10 cellular contexts compared by ENCODE assay signal in the genomic region with DNA sequence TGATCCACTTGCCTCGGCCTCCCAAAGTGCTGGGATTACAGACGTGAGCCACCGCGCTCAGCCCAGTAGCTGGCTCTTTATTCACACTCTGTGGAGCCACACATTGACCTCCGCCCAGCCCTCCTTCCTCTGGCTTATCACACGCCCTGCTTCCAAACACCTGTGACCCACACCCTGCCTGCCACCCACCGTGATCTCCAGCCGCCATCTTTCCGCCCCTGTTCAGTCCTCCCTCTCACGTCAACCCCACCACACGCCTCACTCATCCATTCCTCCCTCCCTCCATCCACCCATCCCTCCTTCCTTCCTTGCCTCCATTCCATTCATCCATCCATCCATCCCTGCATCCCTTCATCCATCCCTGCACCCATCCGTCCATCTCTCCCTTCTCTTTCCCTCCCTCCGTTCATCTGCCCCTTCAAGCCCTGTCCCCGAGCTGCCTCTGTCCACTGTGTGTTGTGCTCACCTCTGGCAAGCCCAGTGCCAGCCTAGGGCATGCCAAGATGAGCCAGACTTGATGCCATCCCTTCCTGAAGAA. TPM values are rescaled to one million over a fixed set of nuclear protein-coding genes. Genes with fewer than 3 reads are reported as not detected.
"Had no signal": no experiment of that assay in that cellular context is flagged by ENCODE, and none has a peak within 500 bp of the region (broad histone marks: within the 10 kb centered on the region; RNA-seq: fewer than 3 reads in every experiment).

No MANE protein-coding gene starts in this region.

- H3K27ac ChIP-seq: epithelial cell of prostate, heart left ventricle, lower lobe of right lung, SK-N-MC, upper lobe of left lung, VCaP had no signal

- H3K27me3 ChIP-seq: heart left ventricle, upper lobe of left lung had no signal

- H3K9me3 Mint-ChIP-seq: activated T-helper 1 cell treated with anti-CD3 and anti-CD28 coated beads, Interleukin-12 subunit alpha, Interleukin-12 subunit beta, Interleukin-2, Interleukin-4 antibody, amounts not matched to agents 30 ng/mL and 10 ng/mL and 1 ng/mL, durations not matched to agents 14 hours and 24 hours and 36 hours; dendritic cell treated with granulocyte-macrophage colony-stimulating factor and Interleukin-4, amounts not matched to agents 40 ng/mL and 50 ng/mL, for 4 days had no signal

- H3K27me3 Mint-ChIP-seq: dendritic cell treated with granulocyte-macrophage colony-stimulating factor and Interleukin-4, amounts not matched to agents 40 ng/mL and 50 ng/mL, for 4 days had no signal

- H3K9me3 ChIP-seq: heart left ventricle, lower lobe of right lung, upper lobe of left lung had no signal

- H3K4me3 ChIP-seq: heart left ventricle, lower lobe of right lung, SK-N-MC, upper lobe of left lung had no signal

- H3K4me3 Mint-ChIP-seq: activated T-helper 1 cell treated with anti-CD3 and anti-CD28 coated beads, Interleukin-12 subunit alpha, Interleukin-12 subunit beta, Interleukin-2, Interleukin-4 antibody, amounts not matched to agents 30 ng/mL and 10 ng/mL and 1 ng/mL, durations not matched to agents 14 hours and 24 hours and 36 hours; dendritic cell treated with granulocyte-macrophage colony-stimulating factor and Interleukin-4, amounts not matched to agents 40 ng/mL and 50 ng/mL, for 4 days had no signal

- H3K4me1 ChIP-seq: heart left ventricle, lower lobe of right lung, upper lobe of left lung had no signal

RNA-seq across cellular contexts. Expression of a gene that starts 17.6 kb away (rescaled TPM):
- total RNA-seq: fibroblast of lung, myocyte had no signal
